In genomic region chr6:129177801-129178200, GRCh38 we compare ENCODE assay signal across 31 cellular contexts.
"Had no signal": no experiment of that assay in that cellular context is flagged by ENCODE, and none has a peak within 500 bp of the region (broad histone marks: within the 10 kb centered on the region; RNA-seq: fewer than 3 reads in every experiment).

No MANE protein-coding gene starts in this region.

- H3K4me3 ChIP-seq: K562 had no signal

- DNase-seq: activated CD4-positive, alpha-beta T cell treated with anti-CD3 and anti-CD28 coated beads, Interleukin-2, amount 10 ng/mL, durations not matched to agents 24 days and 14 days; activated CD4-positive, alpha-beta T cell treated with anti-CD3 and anti-CD28 coated beads, Interleukin-2, amount 50 U/mL, for 4 hours; activated CD8-positive, alpha-beta T cell treated with anti-CD3 and anti-CD28 coated beads for 36 hours; activated effector memory CD4-positive, alpha-beta T cell treated with anti-CD3 and anti-CD28 coated beads, Interleukin-2, amount 50 U/mL, for 16 hours; activated naive CD4-positive, alpha-beta T cell; activated naive CD4-positive, alpha-beta T cell treated with anti-CD3 and anti-CD28 coated beads, Interleukin-2, amount 50 U/mL, for 16 hours; activated naive CD8-positive, alpha-beta T cell treated with anti-CD3 and anti-CD28 coated beads for 36 hours; activated T-cell treated with anti-CD3 and anti-CD28 coated beads, Interleukin-2, amount 50 U/mL, for 1 hour; activated T-cell treated with anti-CD3 and anti-CD28 coated beads, Interleukin-2, amount 50 U/mL, for 72 hours; amniotic stem cell; aorta; brain microvascular endothelial cell; NCI-H1092 treated with DMSO at 0.1 percent for 48 hours; NCI-H1417; NCI-H146; NCI-H187; NCI-H2029 treated with DMSO at 0.1 percent for 48 hours; NCI-H2107; NCI-H2171; NCI-H510A; NCI-H526; NCI-H748 treated with DMSO at 0.1 percent for 48 hours; NK-92 treated with Interleukin-12 subunit alpha and Interleukin-12 subunit beta, amount 100 ng/mL, for 24 hours; PC-3; SW 1271; T1000; WERI-Rb-1 had no signal

- H3K27ac ChIP-seq: brain microvascular endothelial cell, RWPE1, WERI-Rb-1 had no signal

- ATAC-seq: activated CD8-positive, alpha-beta T cell treated with anti-CD3 and anti-CD28 coated beads for 36 hours; activated T-cell treated with anti-CD3 and anti-CD28 coated beads, Interleukin-2, amount 50 U/mL, for 72 hours; activated T-helper 17 cell treated with anti-CD3 and anti-CD28 coated beads, Interleukin-2, amount 50 U/mL, for 72 hours; K562; PC-3; Right ventricle myocardium inferior had no signal

- H3K27me3 ChIP-seq: brain microvascular endothelial cell had no signal
